In genomic region chr2:61906187-61906470, GRCh38 we compare ENCODE assay signal across 8 cellular contexts. TPM values are rescaled to one million over a fixed set of nuclear protein-coding genes. Genes with fewer than 3 reads are reported as not detected.
DNase-seq lines count a peak whose midpoint lies in the region; ATAC-seq and TF ChIP-seq lines count a peak whose summit lies in the region.

No MANE protein-coding gene starts in this region.

- 0 to 3% methylated on average over 6 of the region's 6 CpGs for WGBS in body of pancreas, 2 donors
- no CpG with 5 or more reads among the region's 6 CpGs for WGBS in mesendoderm (ENCODE audit: extremely low coverage, insufficient coverage, low lambda C conversion rate)

- H2BK5ac ChIP-seq in mesendoderm (ENCODE audit: low read length), result no peak overlapping the region

- H3K9me3 Mint-ChIP-seq in CD4-positive, alpha-beta T cell, result no peaks in the 10 kb centered on the region

- TF ChIP-seq CTCF in CD4-positive, alpha-beta T cell (IDR thresholded peaks at IDR 0.05), result no peak
- no peak for TF ChIP-seq CTCF in body of pancreas (IDR thresholded peaks at IDR 0.05)

- H3K4me3 ChIP-seq in body of pancreas, result peak overlapping the region; percentile 52 to 70
- peak overlapping the region; percentile 81 for H3K4me3 ChIP-seq in mesendoderm (ENCODE audit: low read length)

- H3K27ac Mint-ChIP-seq in CD4-positive, alpha-beta T cell, result peak overlapping the region; percentile 88

- DNase-seq in CD4-positive, alpha-beta T cell, result no peak
- DNase-seq in body of pancreas, result no peak
- no peak for DNase-seq in mesendoderm
- no peak for DNase-seq in H4 (ENCODE audit: low spot score)
- no peak for DNase-seq in MV-4-11 (lab: John Stamatoyannopoulos, UW)

- H3K18ac ChIP-seq in mesendoderm (ENCODE audit: low read length), result no peak overlapping the region

- no peak overlapping the region for H2AK5ac ChIP-seq in mesendoderm (ENCODE audit: low read length)

- H3K4me1 ChIP-seq in body of pancreas (peaks cover 22% of the 10 kb centered on the region), mesendoderm (ENCODE audit: control insufficient read depth, low read depth, low read length) (no peaks in the 10 kb centered on the region)

- H3K23ac ChIP-seq in mesendoderm (ENCODE audit: low read length), result no peak overlapping the region

- H3K4ac ChIP-seq in mesendoderm (ENCODE audit: low read depth, low read length), result no peak overlapping the region

- H3K36me3 Mint-ChIP-seq in CD4-positive, alpha-beta T cell (ENCODE audit: low read depth), result peaks cover 5% of the 10 kb centered on the region

- H3K4me3 Mint-ChIP-seq in CD4-positive, alpha-beta T cell, result peak overlapping the region; percentile 96

- no peak overlapping the region for H2BK15ac ChIP-seq in mesendoderm (replicated peaks; ENCODE audit: low read depth)

- no peak overlapping the region for H2BK120ac ChIP-seq in mesendoderm (ENCODE audit: low read depth, low read length)

- H4K5ac ChIP-seq in mesendoderm (ENCODE audit: low read length), result no peak overlapping the region

- no peak overlapping the region for H4K8ac ChIP-seq in mesendoderm (ENCODE audit: low read depth, low read length)

- peak overlapping the region; percentile 87 for H3K56ac ChIP-seq in mesendoderm (ENCODE audit: low read length)

- H3K4me2 ChIP-seq in mesendoderm (ENCODE audit: low read length), result peak overlapping the region; percentile 42

- no peaks in the 10 kb centered on the region for H3K27me3 ChIP-seq in CD4-positive, alpha-beta T cell (ENCODE audit: control insufficient read depth, insufficient read depth, low read length)
- no peaks in the 10 kb centered on the region for H3K27me3 ChIP-seq in body of pancreas
- H3K27me3 ChIP-seq in mesendoderm (ENCODE audit: insufficient read depth, low read length, poor library complexity), result no peaks in the 10 kb centered on the region

- H3K36me3 ChIP-seq in body of pancreas (replicated peaks in 1 of 2; ENCODE audit: insufficient read depth in 1 of 2, low read depth in 2 of 2) (no peaks in the 10 kb centered on the region), mesendoderm (ENCODE audit: control insufficient read depth, insufficient read depth, low read length) (no peaks in the 10 kb centered on the region)

- CTCF ChIA-PET in CD4-positive, alpha-beta T cell (lab: Charles Lee), result interaction anchor here (1.0 to 1.3 kb wide), 2 partner anchors 15 to 52 kb away, joined by 3 read pairs; partner anchors contain the start of gene FAM161A

- ATAC-seq in CD4-positive, alpha-beta T cell (ENCODE audit: poor library complexity), result no peak
- ATAC-seq in HG03108 (IDR thresholded peaks at IDR 0.05; ENCODE audit: unreplicated experiment) (peak; percentile 9), body of pancreas (no peak), HG03457 (IDR thresholded peaks at IDR 0.05; ENCODE audit: unreplicated experiment) (no peak), GM18505 (IDR thresholded peaks at IDR 0.05; ENCODE audit: unreplicated experiment) (no peak)

- no peaks in the 10 kb centered on the region for H3K9me3 ChIP-seq in CD4-positive, alpha-beta T cell (ENCODE audit: control insufficient read depth, low read length)
- H3K9me3 ChIP-seq in body of pancreas, result no peaks in the 10 kb centered on the region

- no peaks in the 10 kb centered on the region for H3K27me3 Mint-ChIP-seq in CD4-positive, alpha-beta T cell

- H3K79me2 ChIP-seq in mesendoderm (ENCODE audit: control insufficient read depth, insufficient read depth, low read length), result no peaks in the 10 kb centered on the region

- H3K27ac ChIP-seq in CD4-positive, alpha-beta T cell (ENCODE audit: low read depth, low read length), result no peak overlapping the region
- H3K27ac ChIP-seq in body of pancreas (peak overlapping the region in 2 of 4 donors; percentile 21 to 58), mesendoderm (ENCODE audit: low read depth, low read length) (no peak overlapping the region)

- intact Hi-C loops in CD4-positive, alpha-beta T cell (cut with DNase I, micrococcal nuclease), result loop anchor here (5.0 to 10.0 kb wide), 3 partner anchors 289 to 801 kb away; partner anchors contain the start of genes B3GNT2 (in 2 of the 2) and EHBP1 (in 1 of the 2)
- intact Hi-C loops in body of pancreas (cut with DNase I), result no loop called here

- TF ChIP-seq POLR2A in body of pancreas (IDR thresholded peaks at IDR 0.05) (no peak), GM18505 (IDR thresholded peaks at IDR 0.05; ENCODE audit: borderline replicate concordance, extremely low read depth, insufficient read depth, insufficient read length) (no peak)

- H3K79me1 ChIP-seq in mesendoderm (ENCODE audit: low read length), result no peaks in the 10 kb centered on the region

- peaks cover 22% of the 10 kb centered on the region for H3K4me1 Mint-ChIP-seq in CD4-positive, alpha-beta T cell (ENCODE audit: low read depth)

- peak overlapping the region; percentile 73 for H3K9ac ChIP-seq in mesendoderm (ENCODE audit: low read length)

- POLR2A ChIA-PET in CD4-positive, alpha-beta T cell (lab: Charles Lee), result interaction anchor here (1.0 kb wide), 1 partner anchor 53 kb away, joined by 5 read pairs; no protein-coding TSS in a partner anchor

RNA-seq across cellular contexts. Expression of gene COMMD1, which starts 0.7 kb away (rescaled TPM):
- 10 to 100 TPM; 11.5 to 13.2 TPM for total RNA-seq in CD4-positive, alpha-beta T cell
- total RNA-seq in body of pancreas, result 10 to 100 TPM; 19.1 to 37.9 TPM
- 44.7 TPM for polyA plus RNA-seq in mesendoderm (2013, experiment 1 of 2)
- 42.2 TPM for polyA plus RNA-seq in mesendoderm (2013, experiment 2 of 2)
- total RNA-seq in H4 (2014; rRNA removed; shearing (Covaris generic)), result 46.1 and 58.1 TPM in 2 replicates

RNA-seq across cellular contexts. Expression of gene CCT4, which starts 17.7 kb away (rescaled TPM):
- 100 to 1,000 TPM; 100 to 114 TPM for total RNA-seq in CD4-positive, alpha-beta T cell
- 10 to 100 TPM; 33.3 to 67.5 TPM for total RNA-seq in body of pancreas
- 289 TPM for polyA plus RNA-seq in mesendoderm (2013, experiment 1 of 2)
- 282 TPM for polyA plus RNA-seq in mesendoderm (2013, experiment 2 of 2)
- 268 and 273 TPM in 2 replicates for total RNA-seq in H4 (2014; rRNA removed; shearing (Covaris generic))

RNA-seq across cellular contexts. Expression of gene FAM161A, which starts 52.3 kb away (rescaled TPM):
- total RNA-seq in CD4-positive, alpha-beta T cell, result 1 to 10 TPM in 1 of 2 experiments, under 1 TPM in 1; 0.91 to 1.0 TPM
- 1 to 10 TPM; 3.0 to 3.1 TPM for total RNA-seq in body of pancreas
- polyA plus RNA-seq in mesendoderm (2013, experiment 1 of 2), result 6.9 TPM
- 7.4 TPM for polyA plus RNA-seq in mesendoderm (2013, experiment 2 of 2)
- 1.3 and 1.5 TPM in 2 replicates for total RNA-seq in H4 (2014; rRNA removed; shearing (Covaris generic))
